2 cellular contexts compared by ENCODE assay signal in the genomic region with DNA sequence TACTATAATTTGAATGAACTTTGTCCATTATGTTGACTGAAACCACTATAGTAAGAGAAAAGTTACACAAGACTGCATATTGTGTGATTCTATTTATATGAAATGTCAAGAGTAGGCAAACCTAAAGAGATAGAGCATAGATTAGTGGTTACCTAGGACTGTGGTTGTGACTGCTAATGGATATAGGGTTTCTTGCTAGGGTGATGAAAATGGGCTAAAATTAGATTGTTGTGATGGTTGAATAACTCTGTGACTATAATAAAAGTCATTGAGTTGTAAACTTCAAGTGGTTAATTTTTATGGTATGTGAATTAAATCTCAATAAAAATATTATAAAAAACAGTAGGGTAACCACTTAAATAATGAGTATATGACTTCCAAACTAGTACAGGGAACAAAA.
TF ChIP-seq lines count a peak whose summit lies in the region.

No MANE protein-coding gene starts in this region.

TF ChIP-seq in GM12891, 5 proteins besides CTCF, POLR2A, EP300 and RAD21:
- TF ChIP-seq PAX5 (IDR thresholded peaks at IDR 0.05; ENCODE audit: insufficient read depth, low read length, severe bottlenecking) (no peak), POLR2AphosphoS5 (IDR thresholded peaks at IDR 0.05; ENCODE audit: low read depth, low read length) (no peak), POU2F2 (IDR thresholded peaks at IDR 0.05; ENCODE audit: low read depth, low read length) (no peak), TAF1 (IDR thresholded peaks at IDR 0.05; ENCODE audit: low read depth, low read length) (no peak), SPI1 (IDR thresholded peaks at IDR 0.05; ENCODE audit: low read depth, low read length) (no peak)

TF ChIP-seq in GM12878, 131 proteins besides CTCF, POLR2A, EP300 and RAD21:
- TF ChIP-seq CHD4 (IDR thresholded peaks at IDR 0.05) (no peak), HCFC1 (IDR thresholded peaks at IDR 0.05; ENCODE audit: low read length) (no peak), ZNF24 (IDR thresholded peaks at IDR 0.05) (no peak), SRF (IDR thresholded peaks at IDR 0.05; ENCODE audit: low read depth in 2 of 2, low read length in 2 of 2) (no peak), NR2F1 (conservative IDR thresholded peaks at IDR 0.05) (0 out of 2 replicates have a peak, but pooled peaks have one; percentile 21), BCL11A (IDR thresholded peaks at IDR 0.05; ENCODE audit: low read depth, low read length) (0 out of 2 replicates have a peak, but pooled peaks have one; percentile 14), BACH1 (IDR thresholded peaks at IDR 0.05; ENCODE audit: borderline replicate concordance) (no peak), TCF12 (IDR thresholded peaks at IDR 0.05; ENCODE audit: low read depth, low read length) (no peak), ATF7 (IDR thresholded peaks at IDR 0.05; ENCODE audit: low read depth) (peak; percentile 23; the same call in 1 of the 2 replicates), MTA2 (IDR thresholded peaks at IDR 0.05; ENCODE audit: low read depth) (peak; percentile 73; the same call in 1 of the 2 replicates), MEF2B (IDR thresholded peaks at IDR 0.05; ENCODE audit: partially characterized antibody, poor library complexity, severe bottlenecking) (peak; percentile 76), RUNX3 (IDR thresholded peaks at IDR 0.05; ENCODE audit: low read length) (peak; percentile 81), CHD2 (IDR thresholded peaks at IDR 0.05; ENCODE audit: borderline replicate concordance, low read depth, low read length) (no peak), MEF2A (IDR thresholded peaks at IDR 0.05; ENCODE audit: insufficient read depth, low read depth, low read length) (peak; percentile 70; the same call in 1 of the 2 replicates)
